15 cellular contexts compared by ENCODE assay signal in the genomic region with DNA sequence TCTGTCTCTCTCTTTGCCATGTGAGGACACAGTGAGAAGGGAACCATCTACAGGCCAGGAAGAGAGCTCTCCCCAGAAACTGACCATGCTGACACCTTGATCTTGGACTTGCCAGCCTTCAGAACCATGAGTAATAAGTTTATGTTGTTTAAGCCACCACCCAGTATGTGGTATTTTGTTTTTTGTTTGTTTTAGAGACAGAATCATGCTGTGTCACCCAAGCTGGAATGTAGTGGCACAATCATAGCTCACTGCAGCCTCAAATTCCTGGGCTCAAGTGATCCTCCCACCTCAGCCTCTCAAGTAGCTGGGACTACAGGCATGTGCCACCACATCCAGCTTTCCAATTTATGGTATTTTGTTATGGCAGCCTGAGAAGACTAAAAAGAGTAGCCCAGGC. TPM values are rescaled to one million over a fixed set of nuclear protein-coding genes. Genes with fewer than 3 reads are reported as not detected.
DNase-seq lines count a peak whose midpoint lies in the region; ATAC-seq, FAIRE-seq and TF ChIP-seq lines count a peak whose summit lies in the region.
"Not testable (repeated sequence)": the region's sequence is repeated elsewhere in the genome, so short reads cannot be mapped to it uniquely, and the experiment has no call there.
"Had no signal": no experiment of that assay in that cellular context is flagged by ENCODE, and none has a peak within 500 bp of the region (broad histone marks: within the 10 kb centered on the region; RNA-seq: fewer than 3 reads in every experiment).

No MANE protein-coding gene starts in this region.

- H2AK5ac ChIP-seq in mesenchymal stem cell (ENCODE audit: low read length, severe bottlenecking), result not testable (repeated sequence)

- CTCF ChIA-PET in A549 (lab: Yijun Ruan, JAX), result interaction anchor here (1.1 to 1.6 kb wide), 4 partner anchors 16 to 87 kb away, joined by 3 to 8 read pairs (median 4); partner anchors contain the start of gene TMEM40
- CTCF ChIA-PET in PC-3 (lab: Charles Lee), result not testable (repeated sequence)

- H3K27me3 ChIP-seq in PC-3 (ENCODE audit: low read length), result not testable (repeated sequence)
- H3K27me3 ChIP-seq in mesenchymal stem cell (ENCODE audit: control insufficient read depth in 1 of 2, insufficient read depth in 1 of 2, low read length in 2 of 2), result peaks cover 0 to 18% of the 10 kb centered on the region in 2 experiments

- not testable (repeated sequence) for H2BK12ac ChIP-seq in mesenchymal stem cell (ENCODE audit: low read length in 2 of 2)

- H3K4me2 ChIP-seq in A549; PC-3 (ENCODE audit: low read length); mesenchymal stem cell (ENCODE audit: low read length, poor library complexity, severe bottlenecking): not testable (repeated sequence)

- not testable (repeated sequence) for H2BK120ac ChIP-seq in mesenchymal stem cell (ENCODE audit: low read depth, low read length)

- not testable (repeated sequence) for TF ChIP-seq EP300 in A549 (IDR thresholded peaks at IDR 0.05)

- H3K27ac ChIP-seq in A549; PC-3 (ENCODE audit: low read length); mesenchymal stem cell (ENCODE audit: low read length, poor library complexity, severe bottlenecking): not testable (repeated sequence)

- H3K9ac ChIP-seq in PC-3 (ENCODE audit: low read length); mesenchymal stem cell (ENCODE audit: low read length): not testable (repeated sequence)

- H3K4me3 ChIP-seq in A549; PC-3 (ENCODE audit: low read length); epithelial cell of esophagus (ENCODE audit: low read length); fibroblast of mammary gland (ENCODE audit: control insufficient read depth, low read depth, low read length); mesenchymal stem cell (ENCODE audit: insufficient read depth in 1 of 2, low read depth in 1 of 2, low read length in 2 of 2): not testable (repeated sequence)

- H3K14ac ChIP-seq in mesenchymal stem cell (ENCODE audit: low read length in 2 of 2), result not testable (repeated sequence)

- TF ChIP-seq POLR2A in A549 (IDR thresholded peaks at IDR 0.05; ENCODE audit: low read length), result not testable (repeated sequence)

- H3K36me3 ChIP-seq in PC-3 (ENCODE audit: low read depth, low read length); mesenchymal stem cell (ENCODE audit: control insufficient read depth in 1 of 2, insufficient read depth in 2 of 2, low read depth in 1 of 2, low read length in 2 of 2): not testable (repeated sequence)

- not testable (repeated sequence) for H2AFZ ChIP-seq in PC-3 (ENCODE audit: low read length); mesenchymal stem cell (ENCODE audit: low read depth, low read length)

- H4K8ac ChIP-seq in mesenchymal stem cell (ENCODE audit: low read length), result not testable (repeated sequence)

- H4K91ac ChIP-seq in mesenchymal stem cell (ENCODE audit: low read length), result not testable (repeated sequence)

- intact Hi-C loops in PC-3 (cut with micrococcal nuclease), result loop anchor here (5.0 kb wide), 2 partner anchors 64 to 104 kb away; no protein-coding TSS in a partner anchor

- H3K4ac ChIP-seq in mesenchymal stem cell (ENCODE audit: low read depth in 1 of 2, low read length in 2 of 2), result not testable (repeated sequence)

- not testable (repeated sequence) for H2BK15ac ChIP-seq in mesenchymal stem cell (ENCODE audit: low read depth, poor library complexity, severe bottlenecking)

- not testable (repeated sequence) for H2BK5ac ChIP-seq in mesenchymal stem cell (ENCODE audit: low read depth, low read length, poor library complexity, severe bottlenecking)

- H3F3A ChIP-seq in PC-3 (ENCODE audit: low read length, unreplicated experiment), result not testable (repeated sequence)

- not testable (repeated sequence) for H3K79me1 ChIP-seq in mesenchymal stem cell (replicated peaks; ENCODE audit: low read length, poor library complexity, severe bottlenecking)

- H3K79me2 ChIP-seq in PC-3 (ENCODE audit: low read length), result not testable (repeated sequence)

- H4K20me1 ChIP-seq in PC-3 (ENCODE audit: low read length), result not testable (repeated sequence)

- not testable (repeated sequence) for TF ChIP-seq RAD21 in A549 (conservative IDR thresholded peaks at IDR 0.05 in 1 of 2, IDR thresholded peaks at IDR 0.05 in 1 of 2)

- peak in 1 of 2 experiments; percentile 28; a peak in 3 of 6 replicates for ATAC-seq in A549
- not testable (repeated sequence) for ATAC-seq in PC-3

- not testable (repeated sequence) for H3K9me3 ChIP-seq in A549; PC-3 (ENCODE audit: low read length); mesenchymal stem cell (ENCODE audit: control insufficient read depth, low read length)

- H3K4me1 ChIP-seq in A549; PC-3 (ENCODE audit: insufficient read depth, low read length); mesenchymal stem cell (ENCODE audit: control insufficient read depth, insufficient read depth, low read depth, low read length): not testable (repeated sequence)

- DNase-seq in A549 (ENCODE audit: low read depth in 1 of 2, low spot score in 1 of 2) (peak in 1 of 2 experiments; percentile 54), ELR (ENCODE audit: low read depth) (peak; percentile 61), HT1080 (ENCODE audit: low read depth) (peak; percentile 36), PC-3 (peak; percentile 57), T1000 (lab: John Stamatoyannopoulos, UW) (peak; percentile 10), epithelial cell of esophagus (ENCODE audit: low read depth) (peak; percentile 45), fibroblast of mammary gland (ENCODE audit: low read depth) (peak; percentile 23), mesenchymal stem cell (peak; percentile 18)

- not testable (repeated sequence) for FAIRE-seq in A549 (lab: Jason Lieb, UNC)

- H3K23ac ChIP-seq in mesenchymal stem cell (ENCODE audit: low read length in 2 of 2), result not testable (repeated sequence)

- not testable (repeated sequence) for H3K9me2 ChIP-seq in PC-3 (replicated peaks; ENCODE audit: low read length)

- not testable (repeated sequence) for BruUV-seq in PC-3 (replicated peaks; lab: Mats Ljungman, UMichigan)

- POLR2A ChIA-PET in A549 (lab: Yijun Ruan, JAX), result interaction anchor here (0.7 kb wide), 1 partner anchor 244 kb away, joined by 6 read pairs; no protein-coding TSS in a partner anchor
- POLR2A ChIA-PET in PC-3 (lab: Charles Lee; ENCODE audit: unreplicated experiment), result not testable (repeated sequence)

- TF ChIP-seq CTCF in A549 (IDR thresholded peaks at IDR 0.05); PC-3 (conservative IDR thresholded peaks at IDR 0.05; ENCODE audit: low read depth, low read length); epithelial cell of esophagus (IDR thresholded peaks at IDR 0.05; ENCODE audit: insufficient read depth, low read depth, low read length, missing control alignments); fibroblast of mammary gland (conservative IDR thresholded peaks at IDR 0.05; ENCODE audit: control insufficient read depth, insufficient read depth, low read depth, low read length): not testable (repeated sequence)

- not testable (repeated sequence) for H3K18ac ChIP-seq in mesenchymal stem cell (ENCODE audit: low read depth in 1 of 2, low read length in 2 of 2)

TF ChIP-seq in A549, 52 proteins besides CTCF, POLR2A, EP300 and RAD21:
- TF ChIP-seq FOSL2 (IDR thresholded peaks at IDR 0.05), result not testable (repeated sequence)
- TF ChIP-seq FOSL2 (CRISPR knock-in tag; IDR thresholded peaks at IDR 0.05), result peak; percentile 59

RNA-seq across cellular contexts. Expression of gene TMEM40, which starts 35.7 kb away (rescaled TPM):
- polyA plus RNA-seq in A549 (2011; rRNA removed), result 0.13 and 0.32 TPM in 2 replicates
- 0.29 and 0.38 TPM in 2 replicates for polyA plus RNA-seq in A549 (2012; cell fraction: cytosol; rRNA removed)
- 0.05 and 0.16 TPM in 2 replicates for polyA plus RNA-seq in A549 (2012; cell fraction: nucleus; rRNA removed)
- 0.07 to 0.42 TPM (median 0.18 TPM) in 3 replicates for polyA plus RNA-seq in A549 (2017; fragmentation: RNase III; extraction: RNeasy Plus Mini Kit Qiagen cat#74134 plus additional on column Dnase treatment)
- polyA minus RNA-seq in A549 (2011; rRNA and poly(A)+ RNA removed), result 1.1 TPM in 1 of 2 replicates, not detected in the other
- not detected in 2 replicates for total RNA-seq in HT1080 (2014; rRNA removed; shearing (Covaris generic))
- 0.03 TPM in 1 of 2 replicates, not detected in the other for polyA plus RNA-seq in HT1080 (2015; cell fraction: cytosol; rRNA removed)
- polyA plus RNA-seq in HT1080 (2015; cell fraction: nucleus; rRNA removed), result not detected in 2 replicates
- total RNA-seq in PC-3 (2014; rRNA removed), result 7.5 and 10.4 TPM in 2 replicates
- polyA plus RNA-seq in mesenchymal stem cell (2013, experiment 1 of 2), result 0.08 TPM
- 0.03 TPM for polyA plus RNA-seq in mesenchymal stem cell (2013, experiment 2 of 2)
- total RNA-seq: CD4-positive, alpha-beta T cell; G401; GM12878; H1; H9; HT-29; IMR-90 had no signal

RNA-seq across cellular contexts. Expression of gene RAF1, which starts 59.5 kb away (rescaled TPM):
- polyA plus RNA-seq in A549 (2011; rRNA removed), result 94.6 and 109 TPM in 2 replicates
- 58.4 and 73.0 TPM in 2 replicates for polyA plus RNA-seq in A549 (2012; cell fraction: cytosol; rRNA removed)
- 88.5 and 123 TPM in 2 replicates for polyA plus RNA-seq in A549 (2012; cell fraction: nucleus; rRNA removed)
- polyA plus RNA-seq in A549 (2017; fragmentation: RNase III; extraction: RNeasy Plus Mini Kit Qiagen cat#74134 plus additional on column Dnase treatment), result 54.2 to 57.0 TPM (median 56.2 TPM) in 3 replicates
- 132 and 135 TPM in 2 replicates for polyA minus RNA-seq in A549 (2011; rRNA and poly(A)+ RNA removed)
- total RNA-seq in HT1080 (2014; rRNA removed; shearing (Covaris generic)), result 110 and 111 TPM in 2 replicates
- 67.6 and 70.3 TPM in 2 replicates for polyA plus RNA-seq in HT1080 (2015; cell fraction: cytosol; rRNA removed)
- 91.8 and 94.2 TPM in 2 replicates for polyA plus RNA-seq in HT1080 (2015; cell fraction: nucleus; rRNA removed)
- 113 and 130 TPM in 2 replicates for total RNA-seq in PC-3 (2014; rRNA removed)
- polyA plus RNA-seq in mesenchymal stem cell (2013, experiment 1 of 2), result 43.4 TPM
- 42.6 TPM for polyA plus RNA-seq in mesenchymal stem cell (2013, experiment 2 of 2)
